Comparison of ENCODE assay signal across 38 cellular contexts in genomic region chr1:81254068-81254467, GRCh38.
"Had no signal": no experiment of that assay in that cellular context is flagged by ENCODE, and none has a peak within 500 bp of the region (broad histone marks: within the 10 kb centered on the region; RNA-seq: fewer than 3 reads in every experiment).

No MANE protein-coding gene starts in this region.

- H3K27me3 ChIP-seq: adrenal gland, body of pancreas, breast epithelium, cardiac muscle cell, esophagus muscularis mucosa, foreskin keratinocyte, gastrocnemius medialis, heart left ventricle had no signal

- H3K27ac Mint-ChIP-seq: activated CD4-positive, alpha-beta memory T cell treated with anti-CD3 and anti-CD28 coated beads for 36 hours; activated CD4-positive, alpha-beta T cell treated with anti-CD3 and anti-CD28 coated beads for 36 hours; activated CD4-positive, alpha-beta T cell treated with anti-CD3 and anti-CD28 coated beads, Interleukin-2, amount 10 ng/mL, durations not matched to agents 24 days and 14 days; activated CD8-positive, alpha-beta memory T cell treated with anti-CD3 and anti-CD28 coated beads, Interleukin-2, amount 10 ng/mL, durations not matched to agents 7 days and 5 days; activated CD8-positive, alpha-beta T cell treated with anti-CD3 and anti-CD28 coated beads, Interleukin-2, amount 10 ng/mL, durations not matched to agents 7 days and 5 days; activated naive CD4-positive, alpha-beta T cell treated with anti-CD3 and anti-CD28 coated beads for 36 hours; activated naive CD4-positive, alpha-beta T cell treated with anti-CD3 and anti-CD28 coated beads, Interleukin-2, amount 50 U/mL, for 24 hours; activated naive CD8-positive, alpha-beta T cell treated with anti-CD3 and anti-CD28 coated beads for 36 hours; activated naive CD8-positive, alpha-beta T cell treated with anti-CD3 and anti-CD28 coated beads, Interleukin-2, amount 50 U/mL, for 24 hours; activated T-helper 1 cell treated with anti-CD3 and anti-CD28 coated beads, Interleukin-12 subunit alpha, Interleukin-12 subunit beta, Interleukin-2, Interleukin-4 antibody, amounts not matched to agents 30 ng/mL and 10 ng/mL and 1 ng/mL, durations not matched to agents 14 hours and 24 hours and 36 hours; activated T-helper 2 cell treated with anti-CD3 and anti-CD28 coated beads, Interferon-gamma antibody, Interleukin-2, Interleukin-4, amounts not matched to agents 10 μg/mL and 5 μg/mL and 100 μg/mL, durations not matched to agents 14 hours and 24 hours and 36 hours; dendritic cell treated with granulocyte-macrophage colony-stimulating factor and Interleukin-4, amounts not matched to agents 40 ng/mL and 50 ng/mL, for 4 days; endodermal cell; T-helper 17 cell; T-helper 2 cell treated with Interferon-gamma antibody and Interleukin-4, amounts not matched to agents 5 μg/mL and 100 μg/mL, for 36 hours had no signal

- H3K4me1 Mint-ChIP-seq: activated CD4-positive, alpha-beta T cell treated with anti-CD3 and anti-CD28 coated beads for 36 hours; activated CD4-positive, alpha-beta T cell treated with anti-CD3 and anti-CD28 coated beads, Interleukin-2, amount 10 ng/mL, durations not matched to agents 24 days and 14 days; activated CD8-positive, alpha-beta memory T cell treated with anti-CD3 and anti-CD28 coated beads, Interleukin-2, amount 10 ng/mL, durations not matched to agents 7 days and 5 days; activated naive CD4-positive, alpha-beta T cell treated with anti-CD3 and anti-CD28 coated beads, Interleukin-2, amount 50 U/mL, for 24 hours; activated naive CD8-positive, alpha-beta T cell treated with anti-CD3 and anti-CD28 coated beads for 36 hours; activated naive CD8-positive, alpha-beta T cell treated with anti-CD3 and anti-CD28 coated beads, Interleukin-2, amount 50 U/mL, for 24 hours; T-helper 17 cell had no signal

- H3K4me1 ChIP-seq: adrenal gland, body of pancreas, breast epithelium, esophagus muscularis mucosa, foreskin keratinocyte, gastrocnemius medialis, heart left ventricle had no signal

- H3K36me3 ChIP-seq: adrenal gland, breast epithelium, cardiac muscle cell, esophagus muscularis mucosa, gastrocnemius medialis, heart left ventricle, WERI-Rb-1 had no signal

- H3K9me3 Mint-ChIP-seq: activated CD4-positive, alpha-beta memory T cell treated with anti-CD3 and anti-CD28 coated beads for 36 hours; activated CD4-positive, alpha-beta T cell treated with anti-CD3 and anti-CD28 coated beads, Interleukin-2, amount 10 ng/mL, durations not matched to agents 24 days and 14 days; activated naive CD4-positive, alpha-beta T cell treated with anti-CD3 and anti-CD28 coated beads, Interleukin-2, amount 50 U/mL, for 24 hours; activated naive CD8-positive, alpha-beta T cell treated with anti-CD3 and anti-CD28 coated beads, Interleukin-2, amount 50 U/mL, for 24 hours; activated T-helper 2 cell treated with anti-CD3 and anti-CD28 coated beads, Interferon-gamma antibody, Interleukin-2, Interleukin-4, amounts not matched to agents 10 μg/mL and 5 μg/mL and 100 μg/mL, durations not matched to agents 14 hours and 24 hours and 36 hours; endodermal cell had no signal

- ATAC-seq: activated CD4-positive, alpha-beta T cell treated with anti-CD3 and anti-CD28 coated beads for 36 hours; activated CD8-positive, alpha-beta memory T cell treated with anti-CD3 and anti-CD28 coated beads, Interleukin-2, amount 10 ng/mL, durations not matched to agents 7 days and 5 days; activated CD8-positive, alpha-beta T cell treated with anti-CD3 and anti-CD28 coated beads, Interleukin-2, amount 10 ng/mL, durations not matched to agents 7 days and 5 days; activated naive CD8-positive, alpha-beta T cell treated with anti-CD3 and anti-CD28 coated beads, Interleukin-2, amount 50 U/mL, for 24 hours; body of pancreas; gastrocnemius medialis; heart left ventricle; T-helper 17 cell had no signal

- H3K4me3 ChIP-seq: adrenal gland, body of pancreas, breast epithelium, cardiac muscle cell, coronary artery, dorsolateral prefrontal cortex, esophagus muscularis mucosa, gastrocnemius medialis, heart left ventricle had no signal

- H3K36me3 Mint-ChIP-seq: activated CD4-positive, alpha-beta memory T cell treated with anti-CD3 and anti-CD28 coated beads for 36 hours; activated CD8-positive, alpha-beta memory T cell treated with anti-CD3 and anti-CD28 coated beads, Interleukin-2, amount 10 ng/mL, durations not matched to agents 7 days and 5 days; activated naive CD4-positive, alpha-beta T cell treated with anti-CD3 and anti-CD28 coated beads, Interleukin-2, amount 50 U/mL, for 24 hours; activated naive CD8-positive, alpha-beta T cell treated with anti-CD3 and anti-CD28 coated beads for 36 hours had no signal

- H3K9me3 ChIP-seq: adrenal gland, body of pancreas, breast epithelium, esophagus muscularis mucosa, gastrocnemius medialis, heart left ventricle had no signal

- H3K4me3 Mint-ChIP-seq: activated CD4-positive, alpha-beta memory T cell treated with anti-CD3 and anti-CD28 coated beads for 36 hours; activated CD4-positive, alpha-beta T cell treated with anti-CD3 and anti-CD28 coated beads for 36 hours; activated CD4-positive, alpha-beta T cell treated with anti-CD3 and anti-CD28 coated beads, Interleukin-2, amount 10 ng/mL, durations not matched to agents 24 days and 14 days; activated CD8-positive, alpha-beta memory T cell treated with anti-CD3 and anti-CD28 coated beads, Interleukin-2, amount 10 ng/mL, durations not matched to agents 7 days and 5 days; activated CD8-positive, alpha-beta T cell treated with anti-CD3 and anti-CD28 coated beads, Interleukin-2, amount 10 ng/mL, durations not matched to agents 7 days and 5 days; activated naive CD4-positive, alpha-beta T cell treated with anti-CD3 and anti-CD28 coated beads for 36 hours; activated naive CD4-positive, alpha-beta T cell treated with anti-CD3 and anti-CD28 coated beads, Interleukin-2, amount 50 U/mL, for 24 hours; activated naive CD8-positive, alpha-beta T cell treated with anti-CD3 and anti-CD28 coated beads for 36 hours; activated naive CD8-positive, alpha-beta T cell treated with anti-CD3 and anti-CD28 coated beads, Interleukin-2, amount 50 U/mL, for 24 hours; activated T-helper 1 cell treated with anti-CD3 and anti-CD28 coated beads, Interleukin-12 subunit alpha, Interleukin-12 subunit beta, Interleukin-2, Interleukin-4 antibody, amounts not matched to agents 30 ng/mL and 10 ng/mL and 1 ng/mL, durations not matched to agents 14 hours and 24 hours and 36 hours; dendritic cell treated with granulocyte-macrophage colony-stimulating factor and Interleukin-4, amounts not matched to agents 40 ng/mL and 50 ng/mL, for 4 days; endodermal cell; T-helper 17 cell; T-helper 2 cell treated with Interferon-gamma antibody and Interleukin-4, amounts not matched to agents 5 μg/mL and 100 μg/mL, for 36 hours had no signal

- DNase-seq: activated CD4-positive, alpha-beta memory T cell treated with anti-CD3 and anti-CD28 coated beads for 36 hours; activated CD4-positive, alpha-beta T cell treated with anti-CD3 and anti-CD28 coated beads for 36 hours; activated CD4-positive, alpha-beta T cell treated with anti-CD3 and anti-CD28 coated beads, Interleukin-2, amount 10 ng/mL, durations not matched to agents 24 days and 14 days; activated CD4-positive, CD25-positive, alpha-beta regulatory T cell; activated CD4-positive, CD25-positive, alpha-beta regulatory T cell treated with anti-CD3 and anti-CD28 coated beads, Interleukin-2, amount 50 U/mL, for 72 hours; activated CD8-positive, alpha-beta memory T cell treated with anti-CD3 and anti-CD28 coated beads, Interleukin-2, amount 10 ng/mL, durations not matched to agents 7 days and 5 days; activated CD8-positive, alpha-beta memory T cell treated with anti-CD3 and anti-CD28 coated beads, Interleukin-2, amount 50 U/mL, for 4 hours; activated CD8-positive, alpha-beta T cell treated with anti-CD3 and anti-CD28 coated beads, Interleukin-2, amount 10 ng/mL, durations not matched to agents 7 days and 5 days; activated effector memory CD4-positive, alpha-beta T cell treated with anti-CD3 and anti-CD28 coated beads, Interleukin-2, amount 50 U/mL, for 16 hours; activated naive CD4-positive, alpha-beta T cell treated with anti-CD3 and anti-CD28 coated beads for 36 hours; activated naive CD8-positive, alpha-beta T cell treated with anti-CD3 and anti-CD28 coated beads for 36 hours; activated naive CD8-positive, alpha-beta T cell treated with anti-CD3 and anti-CD28 coated beads, Interleukin-2, amount 50 U/mL, for 24 hours; activated T-cell treated with anti-CD3 and anti-CD28 coated beads, Interleukin-2, amount 50 U/mL, for 1 hour; activated T-cell treated with anti-CD3 and anti-CD28 coated beads, Interleukin-2, amount 50 U/mL, for 48 hours; adrenal gland; amygdala; aorta; body of pancreas; central memory CD4-positive, alpha-beta T cell; dorsolateral prefrontal cortex; effector memory CD4-positive, alpha-beta T cell; erythroblast; foreskin keratinocyte; gastrocnemius medialis; heart left ventricle; T-helper 17 cell; T1000; WERI-Rb-1 had no signal

- H3K27ac ChIP-seq: adrenal gland, body of pancreas, breast epithelium, cardiac muscle cell, coronary artery, dorsolateral prefrontal cortex, esophagus muscularis mucosa, foreskin keratinocyte, gastrocnemius medialis, heart left ventricle, WERI-Rb-1 had no signal

- H3K27me3 Mint-ChIP-seq: activated CD4-positive, alpha-beta memory T cell treated with anti-CD3 and anti-CD28 coated beads for 36 hours; activated CD4-positive, alpha-beta T cell treated with anti-CD3 and anti-CD28 coated beads for 36 hours; activated CD4-positive, alpha-beta T cell treated with anti-CD3 and anti-CD28 coated beads, Interleukin-2, amount 10 ng/mL, durations not matched to agents 24 days and 14 days; activated CD8-positive, alpha-beta memory T cell treated with anti-CD3 and anti-CD28 coated beads, Interleukin-2, amount 10 ng/mL, durations not matched to agents 7 days and 5 days; activated naive CD4-positive, alpha-beta T cell treated with anti-CD3 and anti-CD28 coated beads, Interleukin-2, amount 50 U/mL, for 24 hours; activated naive CD8-positive, alpha-beta T cell treated with anti-CD3 and anti-CD28 coated beads for 36 hours; activated naive CD8-positive, alpha-beta T cell treated with anti-CD3 and anti-CD28 coated beads, Interleukin-2, amount 50 U/mL, for 24 hours; dendritic cell treated with granulocyte-macrophage colony-stimulating factor and Interleukin-4, amounts not matched to agents 40 ng/mL and 50 ng/mL, for 4 days; T-helper 17 cell had no signal
